ENCODE assay signal across 13 cellular contexts in genomic region chr11:3671334-3672254, GRCh38. TPM values are rescaled to one million over a fixed set of nuclear protein-coding genes. Genes with fewer than 3 reads are reported as not detected.
DNase-seq lines count a peak whose midpoint lies in the region; ATAC-seq and TF ChIP-seq lines count a peak whose summit lies in the region.
"Had no signal": no experiment of that assay in that cellular context is flagged by ENCODE, and none has a peak within 500 bp of the region (broad histone marks: within the 10 kb centered on the region; RNA-seq: fewer than 3 reads in every experiment).

CHRNA10 (minus strand) TSS chr11:3671384; CDS start chr11:3671312, 72 bp downstream.

- intact Hi-C loops in activated CD4-positive, alpha-beta T cell treated with anti-CD3 and anti-CD28 coated beads for 36 hours (cut with DNase I, micrococcal nuclease): no loop called here

- no peak for DNase-seq in activated CD4-positive, alpha-beta T cell treated with anti-CD3 and anti-CD28 coated beads for 36 hours
- no peak for DNase-seq in activated CD4-positive, alpha-beta T cell treated with anti-CD3 and anti-CD28 coated beads, Interleukin-2, amount 50 U/mL, for 48 hours
- DNase-seq in D341Med (ENCODE audit: low spot score) (peak; percentile 47), WTC11 (ENCODE audit: low spot score) (no peak), left kidney (ENCODE audit: low read depth, low spot score) (peak; percentile 92)
- DNase-seq in stimulated activated CD4-positive, alpha-beta T cell treated with anti-CD3 and anti-CD28 coated beads, Interleukin-4, amount 100 ng/mL, for 24 hours: no peak
- DNase-seq: gastrocnemius medialis, GOT3, NCI-H524 had no signal

- H3K4me3 Mint-ChIP-seq in activated CD4-positive, alpha-beta T cell treated with anti-CD3 and anti-CD28 coated beads for 36 hours: no peak within 1 kb of the TSS
- H3K4me3 Mint-ChIP-seq in WTC11: no peak within 1 kb of the TSS
- H3K4me3 Mint-ChIP-seq: B cell had no signal

- peak within 1 kb of the TSS; percentile 5 for H3K27ac Mint-ChIP-seq in activated CD4-positive, alpha-beta T cell treated with anti-CD3 and anti-CD28 coated beads for 36 hours
- H3K27ac Mint-ChIP-seq in WTC11: peak within 1 kb of the TSS; percentile 69
- H3K27ac Mint-ChIP-seq: B cell had no signal

- TF ChIP-seq CTCF in WTC11 (IDR thresholded peaks at IDR 0.05): no peak

- no peaks in the 10 kb centered on the region for H3K27me3 Mint-ChIP-seq in activated CD4-positive, alpha-beta T cell treated with anti-CD3 and anti-CD28 coated beads for 36 hours
- H3K27me3 Mint-ChIP-seq in WTC11 (ENCODE audit: low read depth): no peaks in the 10 kb centered on the region
- H3K27me3 Mint-ChIP-seq: B cell had no signal

- no peaks in the 10 kb centered on the region for H3K9me3 Mint-ChIP-seq in activated CD4-positive, alpha-beta T cell treated with anti-CD3 and anti-CD28 coated beads for 36 hours (ENCODE audit: low read depth)
- H3K9me3 Mint-ChIP-seq in WTC11: no peaks in the 10 kb centered on the region

- H3K4me1 Mint-ChIP-seq in activated CD4-positive, alpha-beta T cell treated with anti-CD3 and anti-CD28 coated beads for 36 hours: peaks cover 2% of the 10 kb centered on the region
- peaks cover 3% of the 10 kb centered on the region; the same call in 1 of the 2 replicates for H3K4me1 Mint-ChIP-seq in WTC11
- H3K4me1 Mint-ChIP-seq: B cell had no signal

- POLR2A ChIA-PET in activated CD4-positive, alpha-beta T cell treated with anti-CD3 and anti-CD28 coated beads for 36 hours (lab: Charles Lee): no interaction called here
- POLR2A ChIA-PET in WTC11 (lab: Charles Lee): no interaction called here

- H3K36me3 Mint-ChIP-seq in activated CD4-positive, alpha-beta T cell treated with anti-CD3 and anti-CD28 coated beads for 36 hours (ENCODE audit: low read depth): peaks cover 45% of the 10 kb centered on the region
- H3K36me3 Mint-ChIP-seq in WTC11: peaks cover 31% of the 10 kb centered on the region

- CTCF ChIA-PET in activated CD4-positive, alpha-beta T cell treated with anti-CD3 and anti-CD28 coated beads for 36 hours (lab: Charles Lee): no interaction called here
- CTCF ChIA-PET in WTC11 (lab: Charles Lee): interaction anchor here (1.2 kb wide), 1 partner anchor 29 kb away, joined by 3 read pairs; no protein-coding TSS in a partner anchor

- ATAC-seq in activated CD4-positive, alpha-beta T cell treated with anti-CD3 and anti-CD28 coated beads for 36 hours: no peak
- ATAC-seq in WTC11: peak; percentile 52
- ATAC-seq in GM21529 (IDR thresholded peaks at IDR 0.05; ENCODE audit: unreplicated experiment): no peak
- ATAC-seq in GM19467 (IDR thresholded peaks at IDR 0.05; ENCODE audit: unreplicated experiment): no peak

TF ChIP-seq in WTC11, 78 proteins besides CTCF, POLR2A, EP300 and RAD21 (continues in another document):
- TF ChIP-seq ZBTB21 (CRISPR knock-in tag; IDR thresholded peaks at IDR 0.05; ENCODE audit: borderline replicate concordance): no peak
- TF ChIP-seq MLX (CRISPR knock-in tag; IDR thresholded peaks at IDR 0.05): no peak
- TF ChIP-seq HMGA2 (CRISPR knock-in tag; IDR thresholded peaks at IDR 0.05): no peak
- no peak for TF ChIP-seq STAT6 (CRISPR knock-in tag; conservative IDR thresholded peaks at IDR 0.05; ENCODE audit: low read depth)
- no peak for TF ChIP-seq GTF2I (CRISPR knock-in tag; conservative IDR thresholded peaks at IDR 0.05)
- TF ChIP-seq ZNF396 (CRISPR knock-in tag; IDR thresholded peaks at IDR 0.05; ENCODE audit: borderline replicate concordance): no peak
- TF ChIP-seq ZBTB43 (CRISPR knock-in tag; IDR thresholded peaks at IDR 0.05): no peak
- TF ChIP-seq ATF6 (CRISPR knock-in tag; IDR thresholded peaks at IDR 0.05): no peak
- no peak for TF ChIP-seq AR (CRISPR knock-in tag; IDR thresholded peaks at IDR 0.05)
- TF ChIP-seq ESRRA (CRISPR knock-in tag; IDR thresholded peaks at IDR 0.05; ENCODE audit: borderline replicate concordance): no peak
- TF ChIP-seq NFYB (CRISPR knock-in tag; conservative IDR thresholded peaks at IDR 0.05; ENCODE audit: low read depth): no peak
- no peak for TF ChIP-seq E2F4 (CRISPR knock-in tag; IDR thresholded peaks at IDR 0.05; ENCODE audit: borderline replicate concordance, low read depth)
- no peak for TF ChIP-seq ZNF219 (CRISPR knock-in tag; IDR thresholded peaks at IDR 0.05; ENCODE audit: borderline replicate concordance)

RNA-seq across cellular contexts. Expression of gene CHRNA10, which starts in this region (rescaled TPM):
- 1 to 10 TPM in 1 of 2 experiments, under 1 TPM in 1; 0.91 to 1.1 TPM for total RNA-seq in activated CD4-positive, alpha-beta T cell treated with anti-CD3 and anti-CD28 coated beads for 36 hours
- 0.46 to 1.7 TPM (median 0.73 TPM) in 3 replicates for total RNA-seq in WTC11 (2021)
- total RNA-seq: ascending aorta had no signal

Comparison
In these comparisons a context has a peak if more than half of its experiments do, and no peak if none do; other contexts are left out.
1. DNase-seq: peak in D341Med (single experiment) and left kidney (single experiment); none in activated CD4-positive, alpha-beta T cell treated with anti-CD3 and anti-CD28 coated beads for 36 hours (single experiment), activated CD4-positive, alpha-beta T cell treated with anti-CD3 and anti-CD28 coated beads, Interleukin-2, amount 50 U/mL, for 48 hours (0 of 2), WTC11 (single experiment) and stimulated activated CD4-positive, alpha-beta T cell treated with anti-CD3 and anti-CD28 coated beads, Interleukin-4, amount 100 ng/mL, for 24 hours (single experiment).